13 cellular contexts compared by ENCODE assay signal in the genomic region with DNA sequence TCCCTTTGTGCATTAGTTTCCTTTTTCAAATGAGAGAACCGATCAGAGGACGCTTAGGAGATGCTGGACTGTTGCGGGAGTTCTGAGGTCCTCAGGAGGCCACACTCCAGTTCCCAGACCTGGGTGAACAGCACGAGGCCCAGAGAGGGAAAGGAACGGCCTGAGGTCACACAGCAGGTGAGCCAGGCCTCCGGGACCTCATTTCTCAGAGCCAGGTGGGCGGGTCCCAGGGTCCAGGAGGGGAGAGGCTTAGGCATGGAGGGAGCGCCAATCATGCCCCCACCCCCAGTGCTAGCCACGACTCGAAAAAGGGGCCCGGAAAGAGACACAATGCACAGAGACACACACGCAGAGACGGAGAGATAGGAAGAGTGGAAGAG. TPM values are rescaled to one million over a fixed set of nuclear protein-coding genes. Genes with fewer than 3 reads are reported as not detected.
DNase-seq lines count a peak whose midpoint lies in the region; ATAC-seq and TF ChIP-seq lines count a peak whose summit lies in the region.
"Had no signal": no experiment of that assay in that cellular context is flagged by ENCODE, and none has a peak within 500 bp of the region (broad histone marks: within the 10 kb centered on the region; RNA-seq: fewer than 3 reads in every experiment).

No MANE protein-coding gene starts in this region.

- H3K36me3 ChIP-seq in BE2C = peaks cover 13% of the 10 kb centered on the region; the same call in 1 of the 2 replicates
- no peaks in the 10 kb centered on the region for H3K36me3 ChIP-seq in HUES64 (ENCODE audit: insufficient read depth, low read length)
- H3K36me3 ChIP-seq: adrenal gland; BLaER1 treated with 17β-estradiol and CSF1 and Interleukin-3, amounts not matched to agents 10 nM and 100 nM; right atrium auricular region had no signal

- ATAC-seq in GM21717 (IDR thresholded peaks at IDR 0.05; ENCODE audit: unreplicated experiment) (no peak), HG02884 (IDR thresholded peaks at IDR 0.05; ENCODE audit: unreplicated experiment) (no peak)

- H3K4me1 ChIP-seq in BE2C (peaks cover 3% of the 10 kb centered on the region), HUES64 (ENCODE audit: insufficient read depth, low read length) (no peaks in the 10 kb centered on the region; the same call in 1 of the 2 replicates)

- H3K9me3 ChIP-seq in BE2C = no peaks in the 10 kb centered on the region
- H3K9me3 ChIP-seq in HUES64 (ENCODE audit: insufficient read depth, low read depth, low read length) = no peaks in the 10 kb centered on the region
- peaks cover 9% of the 10 kb centered on the region for H3K9me3 ChIP-seq in iPS-18c (ENCODE audit: control insufficient read depth, insufficient read depth, low read length)
- H3K9me3 ChIP-seq: adrenal gland; BLaER1 treated with 17β-estradiol and CSF1 and Interleukin-3, amounts not matched to agents 10 nM and 100 nM; heart left ventricle; right atrium auricular region had no signal

- H3K4me3 ChIP-seq in BE2C (ENCODE audit: low read depth, low read length) = peak overlapping the region; percentile 70
- peak overlapping the region; percentile 55 for H3K4me3 ChIP-seq in HUES64 (ENCODE audit: low read length)
- peak overlapping the region; percentile 17; the same call in 1 of the 2 replicates for H3K4me3 ChIP-seq in iPS-18c (ENCODE audit: insufficient read depth, low read depth, low read length)
- H3K4me3 ChIP-seq: BLaER1 treated with 17β-estradiol and CSF1 and Interleukin-3, amounts not matched to agents 10 nM and 100 nM had no signal

- H3K27ac ChIP-seq in HUES64 (ENCODE audit: low read depth, low read length) = no peak overlapping the region
- H3K27ac ChIP-seq: adrenal gland; BLaER1 treated with 17β-estradiol and CSF1 and Interleukin-3, amounts not matched to agents 10 nM and 100 nM; heart left ventricle; right atrium auricular region; tibial nerve had no signal

- no peak for DNase-seq in BE2C
- DNase-seq in NCI-H1417 treated with DMSO at 0.1 percent for 48 hours (lab: John Stamatoyannopoulos, UW) = no peak
- DNase-seq: heart left ventricle, IMR-90, NCI-H187 treated with DMSO at 0.1 percent for 48 hours had no signal

- TF ChIP-seq CTCF in BE2C (IDR thresholded peaks at IDR 0.05; ENCODE audit: low read depth, low read length) = no peak

- no peak overlapping the region; the same call in 1 of the 2 replicates for H3K9ac ChIP-seq in HUES64 (ENCODE audit: low read depth, low read length)
- H3K9ac ChIP-seq: BLaER1 treated with 17β-estradiol and CSF1 and Interleukin-3, amounts not matched to agents 10 nM and 100 nM had no signal

- peaks cover 9% of the 10 kb centered on the region for H3K27me3 ChIP-seq in BE2C
- peaks cover 46% of the 10 kb centered on the region for H3K27me3 ChIP-seq in HUES64 (ENCODE audit: insufficient read depth, low read length)

- WGBS in HUES64 = 47% methylated on average over 13 of the region's 13 CpGs

RNA-seq across cellular contexts. Expression of a gene that starts 1.8 kb away (rescaled TPM):
- 91.7 TPM for polyA plus RNA-seq in BE2C (2012; ENCODE audit: insufficient read depth, insufficient read length, low read depth)
- polyA plus RNA-seq in HUES64 (2013, experiment 1 of 2) = 0.95 TPM
- 2.7 TPM for polyA plus RNA-seq in HUES64 (2013, experiment 2 of 2)
- polyA plus RNA-seq: IMR-90 had no signal

RNA-seq across cellular contexts. Expression of a gene that starts 26.6 kb away (rescaled TPM):
- 15.6 TPM for polyA plus RNA-seq in BE2C (2012; ENCODE audit: insufficient read depth, insufficient read length, low read depth)
- polyA plus RNA-seq in HUES64 (2013, experiment 1 of 2) = 6.6 TPM
- 11.8 TPM for polyA plus RNA-seq in HUES64 (2013, experiment 2 of 2)

RNA-seq across cellular contexts. Expression of a gene that starts 43.6 kb away (rescaled TPM):
- polyA plus RNA-seq in BE2C (2012; ENCODE audit: insufficient read depth, insufficient read length, low read depth) = 490 TPM
- 224 TPM for polyA plus RNA-seq in HUES64 (2013, experiment 1 of 2)
- 245 TPM for polyA plus RNA-seq in HUES64 (2013, experiment 2 of 2)

RNA-seq across cellular contexts. Expression of a gene that starts 44.2 kb away (rescaled TPM):
- polyA plus RNA-seq in BE2C (2012; ENCODE audit: insufficient read depth, insufficient read length, low read depth) = 2.0 TPM
- polyA plus RNA-seq in HUES64 (2013, experiment 1 of 2) = 0.20 TPM
- polyA plus RNA-seq in HUES64 (2013, experiment 2 of 2) = 0.76 TPM

RNA-seq across cellular contexts. Expression of a gene that starts 49.9 kb away (rescaled TPM):
- 291 TPM for polyA plus RNA-seq in BE2C (2012; ENCODE audit: insufficient read depth, insufficient read length, low read depth)
- polyA plus RNA-seq in HUES64 (2013, experiment 1 of 2) = 28.7 TPM
- polyA plus RNA-seq in HUES64 (2013, experiment 2 of 2) = 28.0 TPM

Comparison
In these comparisons a context has a peak if more than half of its experiments do, and no peak if none do; other contexts are left out.
1. H3K4me3 ChIP-seq: peak in every context shown above with its lines; median percentile 70 in BE2C; 55 in HUES64; 17 in iPS-18c.